In the genomic region with DNA sequence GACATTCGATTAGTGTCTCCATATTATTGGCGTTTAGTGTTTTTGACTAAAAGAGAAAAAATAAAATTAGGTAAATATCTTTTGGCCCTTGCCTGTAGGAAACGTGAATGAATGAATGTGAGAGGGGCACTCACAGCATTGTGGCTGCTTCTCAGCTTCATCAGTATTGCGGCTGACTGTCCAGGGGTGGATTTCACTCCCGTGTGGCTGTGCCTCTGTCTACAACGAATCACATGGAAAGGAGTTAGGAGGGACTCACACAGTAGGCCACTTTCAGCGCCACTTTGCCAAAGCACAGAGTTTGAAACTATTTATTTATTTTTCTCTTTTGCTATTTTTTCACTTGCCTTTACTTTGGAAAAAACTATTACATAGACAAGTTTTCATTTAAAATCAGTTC, we compare ENCODE assay signal across 1 cellular context.
TF ChIP-seq lines count a peak whose summit lies in the region.

No MANE protein-coding gene starts in this region.

TF ChIP-seq in WTC11, 78 proteins besides CTCF, POLR2A, EP300 and RAD21 (continued from another document):
- TF ChIP-seq RELA (CRISPR knock-in tag; IDR thresholded peaks at IDR 0.05; ENCODE audit: borderline replicate concordance) (no peak), IRF1 (CRISPR knock-in tag; IDR thresholded peaks at IDR 0.05) (no peak), ZNF423 (CRISPR knock-in tag; IDR thresholded peaks at IDR 0.05) (no peak), IRF2 (CRISPR knock-in tag; IDR thresholded peaks at IDR 0.05; ENCODE audit: borderline replicate concordance, low read depth) (no peak), SMAD4 (CRISPR knock-in tag; IDR thresholded peaks at IDR 0.05) (no peak), TEAD4 (CRISPR knock-in tag; IDR thresholded peaks at IDR 0.05) (no peak), CREM (CRISPR knock-in tag; IDR thresholded peaks at IDR 0.05) (no peak)
